ENCODE assay signal across 23 cellular contexts in the genomic region with DNA sequence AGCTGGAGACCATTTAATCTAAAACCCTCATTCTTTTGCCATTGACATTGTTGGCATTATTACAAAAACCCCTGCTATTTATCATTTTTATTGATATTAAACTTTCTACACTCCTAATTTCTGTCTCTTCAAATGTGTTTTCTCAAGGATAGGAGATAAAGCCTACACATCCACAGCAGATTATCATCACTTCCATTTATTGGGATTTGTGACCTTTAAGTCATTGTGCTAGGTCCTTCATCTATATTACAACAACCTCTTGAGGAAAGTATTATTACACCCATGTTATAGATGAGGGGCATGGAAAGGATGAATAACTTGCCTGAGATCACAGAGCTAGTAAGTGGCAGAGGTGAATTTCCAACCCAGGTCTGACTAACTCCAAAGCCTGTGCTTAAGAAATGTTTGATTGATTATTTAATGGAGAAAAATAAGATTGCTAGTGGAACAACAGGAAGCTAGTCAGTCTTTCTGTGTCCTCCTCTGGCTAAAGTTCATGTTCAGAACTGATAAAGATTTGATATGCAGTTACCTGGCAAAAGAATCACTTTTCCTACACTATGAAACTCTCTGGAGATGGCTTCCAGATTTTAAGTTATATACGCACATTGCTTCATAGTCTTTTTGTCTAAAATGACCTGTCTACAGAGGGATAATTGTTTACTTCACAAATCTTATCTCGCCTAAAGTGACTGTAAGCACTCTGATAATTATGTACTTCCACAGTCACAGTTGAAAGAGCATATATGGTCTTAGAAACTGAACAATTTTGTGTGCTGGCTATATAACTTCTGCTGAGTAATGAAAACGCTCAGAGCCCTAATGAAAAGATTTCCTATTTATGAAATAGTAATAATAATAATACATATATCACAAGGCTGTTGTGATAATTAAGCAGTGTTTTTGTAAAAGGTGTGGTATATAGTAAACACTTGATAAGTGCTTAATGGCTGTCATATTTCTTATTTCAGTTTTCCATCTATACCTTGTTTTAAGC.
"Had no signal": no experiment of that assay in that cellular context is flagged by ENCODE, and none has a peak within 500 bp of the region (broad histone marks: within the 10 kb centered on the region; RNA-seq: fewer than 3 reads in every experiment).

No MANE protein-coding gene starts in this region.

- H3K27ac ChIP-seq: gastrocnemius medialis, heart right ventricle, left lung, lower lobe of right lung, suprapubic skin, thyroid gland had no signal

- H3K4me3 ChIP-seq: gastrocnemius medialis, heart right ventricle, left lung, lower lobe of right lung, smooth muscle cell, suprapubic skin, thyroid gland had no signal

- FAIRE-seq: endometrium, islet of Langerhans, urothelium cell line had no signal

- H3K9me3 ChIP-seq: gastrocnemius medialis, heart right ventricle, left lung, lower lobe of right lung, suprapubic skin, thyroid gland had no signal

- H3K36me3 ChIP-seq: gastrocnemius medialis, thyroid gland had no signal

- ATAC-seq: esophagus mucosa; gastrocnemius medialis; heart right ventricle; left lung; lower lobe of right lung; stimulated activated effector memory CD8-positive, alpha-beta T cell treated with anti-CD3 and anti-CD28 coated beads, Interleukin-12 subunit alpha, Interleukin-12 subunit beta, amount 100 ng/mL, for 72 hours; stimulated activated naive CD8-positive, alpha-beta T cell treated with anti-CD3 and anti-CD28 coated beads, Interleukin-15, Interleukin-2, amounts not matched to agents 100 U/mL and 50 U/mL, for 24 hours had no signal

- H3K4me1 Mint-ChIP-seq: stimulated activated effector memory CD8-positive, alpha-beta T cell treated with anti-CD3 and anti-CD28 coated beads, Interleukin-12 subunit alpha, Interleukin-12 subunit beta, amount 100 ng/mL, for 72 hours had no signal

- H3K4me2 ChIP-seq: smooth muscle cell had no signal

- H3K27me3 Mint-ChIP-seq: type B pancreatic cell had no signal

- H3K36me3 Mint-ChIP-seq: stimulated activated effector memory CD8-positive, alpha-beta T cell treated with anti-CD3 and anti-CD28 coated beads, Interleukin-12 subunit alpha, Interleukin-12 subunit beta, amount 100 ng/mL, for 72 hours had no signal

- H3K27me3 ChIP-seq: gastrocnemius medialis, heart right ventricle, left lung, suprapubic skin, thyroid gland had no signal

- DNase-seq: effector memory CD4-positive, alpha-beta T cell; gastrocnemius medialis; heart right ventricle; hypothalamus; kidney glomerular epithelial cell; left lung; lower lobe of right lung; mesenchymal stem cell; midbrain; occipital lobe; stimulated activated CD4-positive, alpha-beta T cell treated with anti-CD3 and anti-CD28 coated beads, Interleukin-2, amount 100 ng/mL, for 48 hours; stimulated activated CD8-positive, alpha-beta memory T cell treated with anti-CD3 and anti-CD28 coated beads, Interleukin-4, amount 100 ng/mL, for 48 hours; stimulated activated naive CD8-positive, alpha-beta T cell treated with anti-CD3 and anti-CD28 coated beads, Interleukin-15, Interleukin-2, amounts not matched to agents 100 U/mL and 50 U/mL, for 24 hours; thyroid gland had no signal

- H3K4me3 Mint-ChIP-seq: nephron; stimulated activated effector memory CD8-positive, alpha-beta T cell treated with anti-CD3 and anti-CD28 coated beads, Interleukin-12 subunit alpha, Interleukin-12 subunit beta, amount 100 ng/mL, for 72 hours; type B pancreatic cell had no signal

- H3K4me1 ChIP-seq: gastrocnemius medialis, heart right ventricle, left lung, suprapubic skin, thyroid gland had no signal

- H3K9me3 Mint-ChIP-seq: nephron; stimulated activated effector memory CD8-positive, alpha-beta T cell treated with anti-CD3 and anti-CD28 coated beads, Interleukin-12 subunit alpha, Interleukin-12 subunit beta, amount 100 ng/mL, for 72 hours; type B pancreatic cell had no signal

- H3K27ac Mint-ChIP-seq: nephron; stimulated activated effector memory CD8-positive, alpha-beta T cell treated with anti-CD3 and anti-CD28 coated beads, Interleukin-12 subunit alpha, Interleukin-12 subunit beta, amount 100 ng/mL, for 72 hours; type B pancreatic cell had no signal
